Comparison of ENCODE assay signal across 11 cellular contexts in the genomic region with DNA sequence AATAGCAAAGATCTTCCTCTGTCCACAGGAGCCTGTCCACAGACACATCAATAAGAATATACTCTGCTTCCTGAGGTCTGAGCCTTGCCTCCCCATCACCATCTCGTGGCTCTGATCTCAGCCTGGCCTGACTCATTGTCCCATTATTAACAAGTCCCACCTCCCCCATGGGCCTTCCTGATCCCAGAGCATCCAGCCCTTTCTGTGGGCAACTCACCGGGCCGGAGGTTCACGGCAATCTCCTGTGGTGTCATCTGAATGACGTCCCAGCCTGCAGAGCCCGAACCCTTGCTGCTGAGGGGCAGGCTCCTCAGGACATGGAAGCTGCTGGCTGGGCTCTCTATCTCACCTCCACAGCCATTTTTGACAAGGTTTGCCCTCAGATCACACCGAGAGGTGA. TPM values are rescaled to one million over a fixed set of nuclear protein-coding genes. Genes with fewer than 3 reads are reported as not detected.
A peak's percentile ranks its signal among the peaks of the same experiment; 100 is the strongest.
DNase-seq lines count a peak whose midpoint lies in the region; ATAC-seq and TF ChIP-seq lines count a peak whose summit lies in the region.
"Had no signal": no experiment of that assay in that cellular context is flagged by ENCODE, and none has a peak within 500 bp of the region (broad histone marks: within the 10 kb centered on the region; RNA-seq: fewer than 3 reads in every experiment).

No MANE protein-coding gene starts in this region.

- peaks cover 17% of the 10 kb centered on the region for H3K4me1 Mint-ChIP-seq in WTC11
- H3K4me1 Mint-ChIP-seq: central memory CD8-positive, alpha-beta T cell had no signal

- peaks cover 46% of the 10 kb centered on the region for H3K36me3 Mint-ChIP-seq in WTC11

- DNase-seq in ELF-1 (ENCODE audit: low read depth, low spot score) (peak; percentile 35), WTC11 (ENCODE audit: low spot score) (no peak), left ventricle myocardium inferior (no peak), gastrocnemius medialis (no peak), NCI-H526 treated with DMSO at 0.1 percent for 48 hours (lab: John Stamatoyannopoulos, UW) (no peak), GM19238 (ENCODE audit: insufficient read length, low spot score) (no peak)
- no peak for DNase-seq in stimulated activated CD4-positive, alpha-beta T cell treated with anti-CD3 and anti-CD28 coated beads, Interleukin-2, amount 100 ng/mL, for 24 hours
- DNase-seq: COR-L47, NCI-H2171 treated with DMSO at 0.1 percent for 48 hours had no signal

- H3K4me3 Mint-ChIP-seq in WTC11 = no peak overlapping the region
- H3K4me3 Mint-ChIP-seq: central memory CD8-positive, alpha-beta T cell had no signal

- TF ChIP-seq CTCF in WTC11 (IDR thresholded peaks at IDR 0.05) (no peak), left ventricle myocardium inferior (IDR thresholded peaks at IDR 0.05; ENCODE audit: borderline replicate concordance) (no peak), gastrocnemius medialis (IDR thresholded peaks at IDR 0.05 in 4 of 5, conservative IDR thresholded peaks at IDR 0.05 in 1 of 5) (no peak)

- H3K27ac ChIP-seq in left ventricle myocardium inferior (replicated peaks) (peak overlapping the region; percentile 83), gastrocnemius medialis (peak overlapping the region in 3 of 4 donors; percentile 53 to 69 (median 61))

- in situ Hi-C loops in gastrocnemius medialis (cut with MboI; ENCODE audit: low sequenced_read_pairs in 4 of 4) = no loop called here

- H3K27me3 ChIP-seq in left ventricle myocardium inferior (ENCODE audit: low read depth) (no peaks in the 10 kb centered on the region), gastrocnemius medialis (no peaks in the 10 kb centered on the region)

- H3K36me3 ChIP-seq in left ventricle myocardium inferior = peaks cover 22% of the 10 kb centered on the region
- H3K36me3 ChIP-seq in gastrocnemius medialis = peaks cover 0 to 9% of the 10 kb centered on the region in 2 donors

- no peak for TF ChIP-seq POLR2A in gastrocnemius medialis (IDR thresholded peaks at IDR 0.05)

- H3K9me3 ChIP-seq in left ventricle myocardium inferior (replicated peaks) = no peaks in the 10 kb centered on the region
- no peaks in the 10 kb centered on the region for H3K9me3 ChIP-seq in gastrocnemius medialis

- H3K27ac Mint-ChIP-seq in WTC11 = peak overlapping the region; percentile 51

- intact Hi-C loops in left ventricle myocardium inferior (cut with micrococcal nuclease) = no loop called here
- intact Hi-C loops in gastrocnemius medialis (cut with DNase I; ENCODE audit: low total_unique reads) = no loop called here

- H3K4me1 ChIP-seq in left ventricle myocardium inferior (peaks cover 54% of the 10 kb centered on the region), gastrocnemius medialis (peaks cover 10 to 12% of the 10 kb centered on the region in 2 donors)

- H3K27me3 Mint-ChIP-seq in WTC11 (ENCODE audit: low read depth) = no peaks in the 10 kb centered on the region

- CTCF ChIA-PET in WTC11 (lab: Charles Lee) = no interaction called here

- H3K9me3 Mint-ChIP-seq in WTC11 = no peaks in the 10 kb centered on the region
- H3K9me3 Mint-ChIP-seq: central memory CD8-positive, alpha-beta T cell had no signal

- H3K4me3 ChIP-seq in left ventricle myocardium inferior (no peak overlapping the region), gastrocnemius medialis (no peak overlapping the region)

- ATAC-seq in WTC11 (peak; percentile 50; the same call in 1 of the 2 replicates), gastrocnemius medialis (no peak), HG03460 (IDR thresholded peaks at IDR 0.05; ENCODE audit: unreplicated experiment) (no peak)

- POLR2A ChIA-PET in WTC11 (lab: Charles Lee) = no interaction called here

TF ChIP-seq in WTC11, 78 proteins besides CTCF, POLR2A, EP300 and RAD21:
- TF ChIP-seq NR3C1 (CRISPR knock-in tag; conservative IDR thresholded peaks at IDR 0.05; ENCODE audit: low read depth) = no peak
- no peak for TF ChIP-seq GABPB1 (CRISPR knock-in tag; IDR thresholded peaks at IDR 0.05)
- no peak for TF ChIP-seq ZNF263 (CRISPR knock-in tag; IDR thresholded peaks at IDR 0.05; ENCODE audit: low read depth)
- TF ChIP-seq PREB (CRISPR knock-in tag; IDR thresholded peaks at IDR 0.05; ENCODE audit: borderline replicate concordance) = no peak
- TF ChIP-seq IRF2 (CRISPR knock-in tag; IDR thresholded peaks at IDR 0.05; ENCODE audit: borderline replicate concordance, low read depth) = no peak
- TF ChIP-seq ZNF121 (CRISPR knock-in tag; IDR thresholded peaks at IDR 0.05) = no peak
- TF ChIP-seq GTF2I (CRISPR knock-in tag; conservative IDR thresholded peaks at IDR 0.05) = no peak
- no peak for TF ChIP-seq RELA (CRISPR knock-in tag; IDR thresholded peaks at IDR 0.05; ENCODE audit: borderline replicate concordance)

RNA-seq across cellular contexts. Expression of gene ITGB5, which starts 28.1 kb away (rescaled TPM):
- total RNA-seq in WTC11 (2021) (292 to 339 TPM (median 296 TPM) in 3 replicates), left ventricle myocardium inferior (122 TPM), gastrocnemius medialis (100 to 1,000 TPM in 1 of 4 donors, 10 to 100 TPM in 3; 35.2 to 101 (median 71.3) TPM)
